Comparison of ENCODE assay signal across 11 cellular contexts in the genomic region with DNA sequence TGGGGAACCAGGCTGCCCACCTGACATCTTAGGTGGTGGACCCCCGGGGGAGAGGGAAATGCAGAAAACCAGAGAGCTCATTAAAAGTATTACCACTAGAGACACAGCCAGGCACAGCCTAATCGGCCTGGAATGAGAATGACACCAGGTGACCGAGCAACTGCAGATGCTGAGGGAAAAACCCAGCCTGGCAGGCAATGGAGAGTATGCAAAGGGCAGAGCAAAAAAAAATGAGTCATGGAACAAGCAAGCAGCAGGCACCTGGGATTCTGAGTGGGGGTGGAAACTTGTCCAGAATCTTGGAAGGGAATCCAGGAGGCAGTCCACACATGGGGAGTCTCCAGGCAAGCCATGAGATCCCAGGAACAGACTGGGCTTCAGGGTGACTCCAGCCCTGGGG.
"Had no signal": no experiment of that assay in that cellular context is flagged by ENCODE, and none has a peak within 500 bp of the region (broad histone marks: within the 10 kb centered on the region; RNA-seq: fewer than 3 reads in every experiment).

No MANE protein-coding gene starts in this region.

- DNase-seq: activated CD4-positive, alpha-beta T cell treated with anti-CD3 and anti-CD28 coated beads for 1 hour; activated CD4-positive, alpha-beta T cell treated with anti-CD3 and anti-CD28 coated beads, Interleukin-2, amount 50 U/mL, for 4 hours; activated naive CD4-positive, alpha-beta T cell treated with anti-CD3 and anti-CD28 coated beads for 36 hours; activated naive CD8-positive, alpha-beta T cell treated with anti-CD3 and anti-CD28 coated beads, Interleukin-2, amount 50 U/mL, for 24 hours; left colon; psoas muscle had no signal

- H3K4me3 ChIP-seq: ascending aorta, lung, psoas muscle, thoracic aorta had no signal

- H3K27ac ChIP-seq: ascending aorta, psoas muscle, thoracic aorta, VCaP had no signal

- ATAC-seq: activated naive CD8-positive, alpha-beta T cell treated with anti-CD3 and anti-CD28 coated beads, Interleukin-2, amount 50 U/mL, for 24 hours; left colon; psoas muscle; sciatic nerve had no signal

- H3K27me3 ChIP-seq: ascending aorta had no signal

- H3K9me3 ChIP-seq: ascending aorta, psoas muscle, thoracic aorta had no signal

- H3K36me3 ChIP-seq: ascending aorta, thoracic aorta had no signal

- H3K4me1 ChIP-seq: ascending aorta, psoas muscle had no signal
